In the genomic region with DNA sequence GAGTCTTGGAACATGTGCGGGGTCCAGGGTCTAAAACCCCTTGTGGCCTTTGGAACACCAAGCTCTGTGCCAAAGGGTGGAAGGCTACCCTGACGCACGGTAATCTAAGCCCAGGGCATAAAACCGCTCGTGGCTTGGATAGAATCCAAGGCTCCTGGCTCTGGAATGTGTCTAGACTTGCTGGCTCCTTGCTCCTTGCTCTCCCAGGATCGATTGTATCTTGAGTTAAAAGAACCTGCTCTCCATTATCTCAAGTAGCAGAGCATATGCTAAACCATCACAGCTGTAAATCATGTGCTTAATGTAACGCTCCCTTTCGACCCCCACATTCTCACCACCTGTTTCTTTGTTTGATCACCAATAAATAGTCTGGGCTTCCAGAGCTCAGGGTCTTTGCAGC, we compare ENCODE assay signal across 8 cellular contexts. TPM values are rescaled to one million over a fixed set of nuclear protein-coding genes. Genes with fewer than 3 reads are reported as not detected.
DNase-seq lines count a peak whose midpoint lies in the region; ATAC-seq and TF ChIP-seq lines count a peak whose summit lies in the region.
"Not testable (repeated sequence)": the region's sequence is repeated elsewhere in the genome, so short reads cannot be mapped to it uniquely, and the experiment has no call there.
"Had no signal": no experiment of that assay in that cellular context is flagged by ENCODE, and none has a peak within 500 bp of the region (broad histone marks: within the 10 kb centered on the region; RNA-seq: fewer than 3 reads in every experiment).

No MANE protein-coding gene starts in this region.

- not testable (repeated sequence) for ATAC-seq in body of pancreas

- not testable (repeated sequence) for TF ChIP-seq POLR2A in body of pancreas (IDR thresholded peaks at IDR 0.05)

- not testable (repeated sequence) for H3K36me3 ChIP-seq in SK-N-MC (ENCODE audit: insufficient read depth, low read length); body of pancreas (replicated peaks in 1 of 2; ENCODE audit: insufficient read depth in 1 of 2, low read depth in 2 of 2)

- intact Hi-C loops in body of pancreas (cut with DNase I), result not testable (repeated sequence)

- H3K9ac ChIP-seq in SK-N-MC (ENCODE audit: insufficient read length), result not testable (repeated sequence)

- H3K9me3 ChIP-seq in SK-N-MC (ENCODE audit: low read depth, low read length); body of pancreas: not testable (repeated sequence)

- DNase-seq in Daoy (ENCODE audit: low read depth) (peak; percentile 71), HT1080 (ENCODE audit: low read depth) (peak; percentile 62), NCI-H226 (peak; percentile 53), body of pancreas (peak; percentile 31 to 57 (median 48)), fibroblast of pulmonary artery (ENCODE audit: low read depth) (peak; percentile 32), myocyte (ENCODE audit: low read depth) (peak; percentile 63)
- not testable (repeated sequence) for DNase-seq in SK-N-MC (ENCODE audit: low read depth, low spot score)

- not testable (repeated sequence) for TF ChIP-seq CTCF in body of pancreas (IDR thresholded peaks at IDR 0.05); fibroblast of pulmonary artery (IDR thresholded peaks at IDR 0.05; ENCODE audit: low read length, missing control alignments)

- H3K4me1 ChIP-seq in body of pancreas, result not testable (repeated sequence)

- H3K27ac ChIP-seq in SK-N-MC, result peak overlapping the region; percentile 63; the same call in 1 of the 2 replicates
- not testable (repeated sequence) for H3K27ac ChIP-seq in body of pancreas

- not testable (repeated sequence) for H3K4me3 ChIP-seq in SK-N-MC; body of pancreas; fibroblast of pulmonary artery (replicated peaks; ENCODE audit: low read depth, low read length)

- H3K27me3 ChIP-seq in body of pancreas, result not testable (repeated sequence)

- 26 to 35% methylated on average over 8 of the region's 8 CpGs for WGBS in body of pancreas, 2 donors

RNA-seq across cellular contexts. Expression of gene TLCD4, which starts 50.3 kb away (rescaled TPM):
- 5.7 and 7.6 TPM in 2 replicates for total RNA-seq in Daoy (2014; rRNA removed; shearing (Covaris generic))
- total RNA-seq in HT1080 (2014; rRNA removed; shearing (Covaris generic)), result 1.5 and 2.0 TPM in 2 replicates
- 3.0 and 4.0 TPM in 2 replicates for polyA plus RNA-seq in HT1080 (2015; cell fraction: cytosol; rRNA removed)
- 1.1 and 1.5 TPM in 2 replicates for polyA plus RNA-seq in HT1080 (2015; cell fraction: nucleus; rRNA removed)
- total RNA-seq in body of pancreas (10 to 100 TPM; 10.2 to 15.6 TPM), myocyte (5.3 and 9.1 TPM in 2 replicates)
- 1.3 TPM for polyA plus RNA-seq in myocyte (2012)
- total RNA-seq: activated CD8-positive, alpha-beta T cell treated with anti-CD3 and anti-CD28 coated beads, Interleukin-2, amount 10 ng/mL, durations not matched to agents 7 days and 5 days had no signal
